In the genomic region with DNA sequence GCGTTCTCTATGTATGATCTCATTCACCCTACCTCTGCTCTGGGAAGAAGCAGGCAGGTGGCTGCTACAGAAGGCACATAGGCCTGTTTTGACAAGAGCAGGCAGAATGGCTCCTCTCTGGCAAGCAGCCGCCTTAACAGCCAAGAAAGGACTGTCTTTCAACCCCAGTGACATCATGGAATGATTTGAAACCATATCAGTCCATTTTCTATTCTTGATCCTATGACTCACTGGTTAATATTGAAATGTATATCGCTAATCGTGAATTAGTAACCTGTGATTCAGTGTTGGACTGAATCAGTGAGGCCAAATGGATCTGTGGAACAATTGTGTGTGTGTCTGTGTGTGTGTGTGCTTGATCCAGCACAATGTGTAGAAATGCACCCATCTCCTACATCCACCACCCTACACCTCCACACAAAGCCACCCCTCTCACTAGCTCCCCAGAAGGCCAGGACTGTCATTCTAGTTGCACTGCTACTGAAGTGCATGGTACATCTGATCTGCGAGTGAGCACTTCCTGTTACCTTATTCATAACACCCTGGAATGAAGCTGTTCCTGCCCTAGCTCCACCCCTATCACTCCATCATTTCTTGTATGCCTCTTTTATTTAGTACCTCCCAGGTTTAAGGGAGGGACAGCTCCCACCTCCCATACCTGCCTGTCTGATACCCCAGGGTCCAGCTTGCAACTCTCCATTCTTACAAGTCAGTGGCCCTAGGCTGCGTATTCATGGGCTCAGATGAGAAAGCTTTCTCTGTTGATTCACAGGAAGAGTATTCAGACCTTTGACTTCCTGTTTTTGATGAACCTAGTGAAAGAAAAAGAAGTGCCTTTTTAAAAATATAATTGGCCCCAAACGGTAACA, we compare ENCODE assay signal across 8 cellular contexts.
DNase-seq lines count a peak whose midpoint lies in the region; ATAC-seq and TF ChIP-seq lines count a peak whose summit lies in the region.

No MANE protein-coding gene starts in this region.

- H3K36me3 Mint-ChIP-seq in stimulated activated effector memory CD8-positive, alpha-beta T cell treated with anti-CD3 and anti-CD28 coated beads, Interleukin-12 subunit alpha, Interleukin-12 subunit beta, amount 100 ng/mL, for 72 hours, result peaks cover 7% of the 10 kb centered on the region

- peak overlapping the region; percentile 85 for H3K27ac ChIP-seq in epithelial cell of prostate
- no peak overlapping the region for H3K27ac ChIP-seq in smooth muscle cell (ENCODE audit: low read depth)

- H3K9me3 ChIP-seq in smooth muscle cell (replicated peaks; ENCODE audit: low read depth), result no peaks in the 10 kb centered on the region

- H3F3A ChIP-seq in smooth muscle cell (ENCODE audit: low read depth), result no peaks in the 10 kb centered on the region

- H3K9ac ChIP-seq in smooth muscle cell (ENCODE audit: low read depth), result no peak overlapping the region

- whole genome bisulfite sequencing in smooth muscle cell (ENCODE audit: low lambda C conversion rate), result 92% methylated on average over 7 of the region's 7 CpGs

- H3K79me2 ChIP-seq in smooth muscle cell (ENCODE audit: low read depth), result no peaks in the 10 kb centered on the region

- peaks cover 2% of the 10 kb centered on the region for H3K9me3 Mint-ChIP-seq in stimulated activated effector memory CD8-positive, alpha-beta T cell treated with anti-CD3 and anti-CD28 coated beads, Interleukin-12 subunit alpha, Interleukin-12 subunit beta, amount 100 ng/mL, for 72 hours

- H3K4me3 Mint-ChIP-seq in stimulated activated effector memory CD8-positive, alpha-beta T cell treated with anti-CD3 and anti-CD28 coated beads, Interleukin-12 subunit alpha, Interleukin-12 subunit beta, amount 100 ng/mL, for 72 hours, result peak overlapping the region; percentile 49

- H2AFZ ChIP-seq in smooth muscle cell (ENCODE audit: low read depth), result no peak overlapping the region

- intact Hi-C loops in left ventricle myocardium superior (cut with micrococcal nuclease), result no loop called here
- intact Hi-C loops in Right ventricle myocardium superior (cut with DNase I), result no loop called here

- no peak overlapping the region for H3K4me2 ChIP-seq in smooth muscle cell

- H4K20me1 ChIP-seq in smooth muscle cell (ENCODE audit: low read depth), result no peaks in the 10 kb centered on the region

- no peaks in the 10 kb centered on the region for H3K36me3 ChIP-seq in smooth muscle cell (ENCODE audit: low read depth)

- no peaks in the 10 kb centered on the region for H3K4me1 ChIP-seq in smooth muscle cell (ENCODE audit: low read depth)

- H3K4me1 Mint-ChIP-seq in stimulated activated effector memory CD8-positive, alpha-beta T cell treated with anti-CD3 and anti-CD28 coated beads, Interleukin-12 subunit alpha, Interleukin-12 subunit beta, amount 100 ng/mL, for 72 hours, result peaks cover 33% of the 10 kb centered on the region

- peak overlapping the region; percentile 95 for H3K27ac Mint-ChIP-seq in stimulated activated effector memory CD8-positive, alpha-beta T cell treated with anti-CD3 and anti-CD28 coated beads, Interleukin-12 subunit alpha, Interleukin-12 subunit beta, amount 100 ng/mL, for 72 hours

- ATAC-seq in left ventricle myocardium superior (peak; percentile 30), Right ventricle myocardium superior (ENCODE audit: poor library complexity) (no peak), HG03159 (IDR thresholded peaks at IDR 0.05; ENCODE audit: unreplicated experiment) (peak; percentile 68)
- ATAC-seq in stimulated activated effector memory CD8-positive, alpha-beta T cell treated with anti-CD3 and anti-CD28 coated beads, Interleukin-12 subunit alpha, Interleukin-12 subunit beta, amount 100 ng/mL, for 72 hours, result peak; percentile 81

- DNase-seq in left ventricle myocardium superior (no peak), Right ventricle myocardium superior (no peak), UCSD-AML1 (lab: John Stamatoyannopoulos, UW; ENCODE audit: unreplicated experiment) (peak; percentile 18), epithelial cell of prostate (ENCODE audit: low read depth, low spot score) (peak; percentile 97), smooth muscle cell (lab: John Stamatoyannopoulos, UW; ENCODE audit: unreplicated experiment) (no peak), SKM-1 treated with dmso at 0.1 percent for 144 hours (lab: John Stamatoyannopoulos, UW; ENCODE audit: unreplicated experiment) (no peak)
- peak in 1 of 2 donors; percentile 61 for DNase-seq in stimulated activated effector memory CD8-positive, alpha-beta T cell treated with anti-CD3 and anti-CD28 coated beads, Interleukin-12 subunit alpha, Interleukin-12 subunit beta, amount 100 ng/mL, for 72 hours (ENCODE audit: low spot score in 2 of 2)

- no peak for TF ChIP-seq CTCF in smooth muscle cell (IDR thresholded peaks at IDR 0.05; ENCODE audit: borderline replicate concordance, insufficient read depth, poor library complexity, severe bottlenecking)

- no peak overlapping the region for H3K4me3 ChIP-seq in smooth muscle cell

- no peaks in the 10 kb centered on the region for H3K27me3 ChIP-seq in smooth muscle cell (ENCODE audit: low read depth)

Comparison
In these comparisons a context has a peak if more than half of its experiments do, and no peak if none do; other contexts are left out.
1. DNase-seq: peak in UCSD-AML1 (single experiment) and epithelial cell of prostate (single experiment); none in left ventricle myocardium superior (single experiment), Right ventricle myocardium superior (single experiment), smooth muscle cell (single experiment) and SKM-1 treated with dmso at 0.1 percent for 144 hours (single experiment).